13 cellular contexts compared by ENCODE assay signal in the genomic region with DNA sequence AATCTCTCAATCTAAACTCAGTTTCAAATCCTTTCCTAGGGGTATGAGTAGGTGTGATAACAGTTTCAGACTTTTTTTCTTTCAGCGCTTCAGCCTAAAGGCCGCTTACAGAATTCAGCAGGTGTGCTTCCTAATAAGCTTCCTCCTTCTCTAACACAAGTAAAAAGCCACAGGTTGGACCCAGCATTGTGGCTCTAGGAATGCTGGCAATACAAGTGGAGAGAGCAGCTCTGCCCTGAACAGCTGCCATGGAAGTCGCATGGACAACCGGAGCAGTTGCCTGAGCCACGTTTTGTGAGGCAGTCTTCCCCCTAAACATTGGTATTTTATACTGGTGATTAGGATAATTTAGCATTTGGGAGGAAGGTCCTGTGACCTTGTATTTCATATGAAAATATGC.
"Had no signal": no experiment of that assay in that cellular context is flagged by ENCODE, and none has a peak within 500 bp of the region (broad histone marks: within the 10 kb centered on the region; RNA-seq: fewer than 3 reads in every experiment).

No MANE protein-coding gene starts in this region.

- H3K27me3 Mint-ChIP-seq: activated CD4-positive, alpha-beta memory T cell treated with anti-CD3 and anti-CD28 coated beads for 36 hours; activated naive CD8-positive, alpha-beta T cell treated with anti-CD3 and anti-CD28 coated beads for 36 hours; memory B cell had no signal

- H3K4me1 Mint-ChIP-seq: nephron progenitor cell had no signal

- H3K36me3 Mint-ChIP-seq: activated CD4-positive, alpha-beta memory T cell treated with anti-CD3 and anti-CD28 coated beads for 36 hours had no signal

- H3K4me3 Mint-ChIP-seq: activated CD4-positive, alpha-beta memory T cell treated with anti-CD3 and anti-CD28 coated beads for 36 hours; activated naive CD8-positive, alpha-beta T cell treated with anti-CD3 and anti-CD28 coated beads for 36 hours; activated T-cell treated with anti-CD3 and anti-CD28 coated beads, Interleukin-2, amount 50 U/mL, for 72 hours; memory B cell; nephron progenitor cell; T-helper 2 cell treated with Interferon-gamma antibody and Interleukin-4, amounts not matched to agents 5 μg/mL and 100 μg/mL, for 36 hours had no signal

- H3K9me3 Mint-ChIP-seq: activated CD4-positive, alpha-beta memory T cell treated with anti-CD3 and anti-CD28 coated beads for 36 hours; activated naive CD8-positive, alpha-beta T cell treated with anti-CD3 and anti-CD28 coated beads for 36 hours; activated T-cell treated with anti-CD3 and anti-CD28 coated beads, Interleukin-2, amount 50 U/mL, for 72 hours; T-helper 2 cell treated with Interferon-gamma antibody and Interleukin-4, amounts not matched to agents 5 μg/mL and 100 μg/mL, for 36 hours had no signal

- H3K27ac Mint-ChIP-seq: activated CD4-positive, alpha-beta memory T cell treated with anti-CD3 and anti-CD28 coated beads for 36 hours; activated naive CD8-positive, alpha-beta T cell treated with anti-CD3 and anti-CD28 coated beads for 36 hours; activated T-cell treated with anti-CD3 and anti-CD28 coated beads, Interleukin-2, amount 50 U/mL, for 72 hours; memory B cell; nephron progenitor cell; T-helper 2 cell treated with Interferon-gamma antibody and Interleukin-4, amounts not matched to agents 5 μg/mL and 100 μg/mL, for 36 hours had no signal

- H3K4me1 ChIP-seq: foreskin keratinocyte had no signal

- H3K9me3 ChIP-seq: psoas muscle had no signal

- H3K27ac ChIP-seq: foreskin keratinocyte, psoas muscle had no signal

- H3K4me3 ChIP-seq: psoas muscle had no signal

- H3K27me3 ChIP-seq: foreskin keratinocyte had no signal

- DNase-seq: activated CD4-positive, alpha-beta memory T cell treated with anti-CD3 and anti-CD28 coated beads for 36 hours; activated CD4-positive, alpha-beta T cell treated with anti-CD3 and anti-CD28 coated beads for 1 hour; activated gamma-delta T cell treated with Interleukin-2 at 50 U/mL for 16 hours; activated naive CD8-positive, alpha-beta T cell treated with anti-CD3 and anti-CD28 coated beads for 36 hours; activated T-cell treated with anti-CD3 and anti-CD28 coated beads, Interleukin-2, amount 50 U/mL, for 72 hours; effector CD4-positive, alpha-beta T cell; foreskin keratinocyte; nephron progenitor cell; psoas muscle; stimulated activated naive CD4-positive, alpha-beta T cell had no signal

- FAIRE-seq: endothelial cell of umbilical vein had no signal
